Comparison of ENCODE assay signal across 2 cellular contexts in genomic region chr19:13027557-13027956, GRCh38.
TF ChIP-seq lines count a peak whose summit lies in the region.

No MANE protein-coding gene starts in this region.

TF ChIP-seq in SK-N-SH, 30 proteins besides CTCF, POLR2A, EP300 and RAD21 (continued from another document):
- no peak for TF ChIP-seq IRF3 (IDR thresholded peaks at IDR 0.05; ENCODE audit: low read depth, low read length)
- TF ChIP-seq USF1 (IDR thresholded peaks at IDR 0.05; ENCODE audit: borderline replicate concordance, low read depth), result no peak
- no peak for TF ChIP-seq JUND (IDR thresholded peaks at IDR 0.05)
- TF ChIP-seq SMC3 (IDR thresholded peaks at IDR 0.05; ENCODE audit: low read depth, low read length), result no peak

TF ChIP-seq in SK-N-SH treated with all-trans-retinoic acid at 6 μM for 48 hours, 23 proteins besides CTCF, POLR2A, EP300 and RAD21 (continued from another document):
- TF ChIP-seq CREB5 (CRISPR knock-in tag; IDR thresholded peaks at IDR 0.05; ENCODE audit: low read depth) (no peak), ZNF565 (CRISPR knock-in tag; conservative IDR thresholded peaks at IDR 0.05; ENCODE audit: low read depth) (no peak), PPARA (CRISPR knock-in tag; IDR thresholded peaks at IDR 0.05; ENCODE audit: borderline replicate concordance) (no peak), ZC3H10 (CRISPR knock-in tag; IDR thresholded peaks at IDR 0.05) (no peak), ZNF8 (CRISPR knock-in tag; IDR thresholded peaks at IDR 0.05) (no peak), ZFP30 (CRISPR knock-in tag; IDR thresholded peaks at IDR 0.05) (no peak), ISL1 (CRISPR knock-in tag; IDR thresholded peaks at IDR 0.05) (no peak), POU6F1 (CRISPR knock-in tag; IDR thresholded peaks at IDR 0.05; ENCODE audit: borderline replicate concordance, low read depth) (no peak), ARNTL (CRISPR knock-in tag; IDR thresholded peaks at IDR 0.05; ENCODE audit: borderline replicate concordance, low read depth) (no peak)
TF ChIP-seq in SK-N-SH treated with all-trans-retinoic acid at 6 μM for 48 hours: peak in this region for 0.
